Comparison of ENCODE assay signal across 22 cellular contexts in the genomic region with DNA sequence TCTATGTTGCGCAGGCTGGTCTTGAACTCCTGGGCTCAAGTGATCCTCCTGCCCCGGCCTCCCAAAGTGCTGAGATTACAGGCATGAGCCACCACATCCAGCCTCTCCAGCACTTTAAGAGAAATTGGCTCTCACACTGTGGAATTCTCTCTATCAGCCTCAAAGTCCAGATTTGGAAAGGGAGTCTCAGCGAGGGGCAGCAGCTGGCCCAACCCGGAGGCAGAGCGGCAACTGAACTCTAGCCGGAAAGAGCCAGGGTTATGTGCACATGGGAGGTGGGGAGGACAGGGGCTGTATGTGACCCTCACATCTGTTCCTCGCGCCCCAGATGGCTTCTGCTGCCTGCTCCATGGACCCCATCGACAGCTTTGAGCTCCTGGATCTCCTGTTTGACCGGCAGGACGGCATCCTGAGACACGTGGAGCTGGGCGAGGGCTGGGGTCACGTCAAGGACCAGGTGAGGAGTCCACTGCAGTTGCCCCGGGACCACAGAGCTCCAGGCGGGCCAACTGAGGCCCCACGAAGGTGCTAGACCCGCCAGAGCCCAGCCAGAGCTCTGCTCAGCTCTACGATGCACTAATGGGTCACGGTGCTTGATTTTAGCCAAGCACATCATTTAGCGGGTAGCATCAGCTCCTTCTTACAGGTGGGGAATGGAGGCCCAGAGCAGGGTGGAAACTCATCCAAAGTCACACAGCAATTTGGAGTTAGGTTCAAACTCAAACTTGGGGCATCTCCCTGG. TPM values are rescaled to one million over a fixed set of nuclear protein-coding genes. Genes with fewer than 3 reads are reported as not detected.
"Had no signal": no experiment of that assay in that cellular context is flagged by ENCODE, and none has a peak within 500 bp of the region (broad histone marks: within the 10 kb centered on the region; RNA-seq: fewer than 3 reads in every experiment).

No MANE protein-coding gene starts in this region.

- H3K9me3 ChIP-seq: esophagus squamous epithelium, gastroesophageal sphincter, sigmoid colon, stomach had no signal

- H3K27ac ChIP-seq: esophagus squamous epithelium, gastroesophageal sphincter, sigmoid colon, skin epidermis, stomach had no signal

- FAIRE-seq: colon, kidney had no signal

- H3K9me3 Mint-ChIP-seq: dendritic cell treated with granulocyte-macrophage colony-stimulating factor and Interleukin-4, amounts not matched to agents 40 ng/mL and 50 ng/mL, for 4 days; naive B cell; nephron had no signal

- H3K27ac Mint-ChIP-seq: dendritic cell treated with granulocyte-macrophage colony-stimulating factor and Interleukin-4, amounts not matched to agents 40 ng/mL and 50 ng/mL, for 4 days; nephron had no signal

- H3K4me3 Mint-ChIP-seq: dendritic cell treated with granulocyte-macrophage colony-stimulating factor and Interleukin-4, amounts not matched to agents 40 ng/mL and 50 ng/mL, for 4 days; naive B cell; nephron had no signal

- H3K4me1 ChIP-seq: esophagus squamous epithelium, gastroesophageal sphincter, sigmoid colon had no signal

- DNase-seq: esophagus squamous epithelium; foreskin fibroblast; kidney; left cardiac atrium; left ventricle myocardium superior; mesendoderm; naive B cell; sigmoid colon; stimulated activated naive CD4-positive, alpha-beta T cell; stomach; substantia nigra; trophoblast cell had no signal

- H3K36me3 ChIP-seq: esophagus squamous epithelium, gastroesophageal sphincter, sigmoid colon, stomach had no signal

- H3K4me3 ChIP-seq: esophagus squamous epithelium, gastroesophageal sphincter, sigmoid colon, skin epidermis had no signal

- H3K4me1 Mint-ChIP-seq: naive B cell, nephron had no signal

- ATAC-seq: gastroesophageal sphincter, left cardiac atrium, left ventricle myocardium superior had no signal

RNA-seq across cellular contexts. Expression of a gene that starts 1.3 kb away (rescaled TPM):
- total RNA-seq: epithelial cell of proximal tubule, esophagus squamous epithelium, gastroesophageal sphincter, kidney, left cardiac atrium, left ventricle myocardium superior, lung microvascular endothelial cell, omental fat pad, pulmonary artery endothelial cell, urinary bladder had no signal

RNA-seq across cellular contexts. Expression of a gene that starts 27.7 kb away (rescaled TPM):
- total RNA-seq: epithelial cell of proximal tubule had no signal
